17 cellular contexts compared by ENCODE assay signal in genomic region chr3:195591852-195592251, GRCh38. TPM values are rescaled to one million over a fixed set of nuclear protein-coding genes. Genes with fewer than 3 reads are reported as not detected.
"Had no signal": no experiment of that assay in that cellular context is flagged by ENCODE, and none has a peak within 500 bp of the region (broad histone marks: within the 10 kb centered on the region; RNA-seq: fewer than 3 reads in every experiment).

No MANE protein-coding gene starts in this region.

- ATAC-seq: activated CD8-positive, alpha-beta T cell treated with anti-CD3 and anti-CD28 coated beads, Interleukin-2, amount 10 ng/mL, durations not matched to agents 7 days and 5 days had no signal

- DNase-seq: activated CD4-positive, alpha-beta T cell treated with anti-CD3 and anti-CD28 coated beads for 1 hour; activated CD4-positive, alpha-beta T cell treated with anti-CD3 and anti-CD28 coated beads, Interleukin-2, amount 50 U/mL, for 1 hour; activated CD8-positive, alpha-beta T cell treated with anti-CD3 and anti-CD28 coated beads, Interleukin-2, amount 10 ng/mL, durations not matched to agents 7 days and 5 days; activated naive CD4-positive, alpha-beta T cell; activated T-cell treated with anti-CD3 and anti-CD28 coated beads, Interleukin-2, amount 50 U/mL, for 24 hours; cortex of kidney; endodermal cell; hypothalamus; mesenchymal stem cell; naive B cell; nucleus accumbens; spleen; stimulated activated CD4-positive, alpha-beta T cell treated with anti-CD3 and anti-CD28 coated beads, Interleukin-4, amount 100 ng/mL, for 1 hour; stimulated activated naive CD4-positive, alpha-beta T cell treated with Interleukin-2 at 50 U/mL for 16 hours; T-helper 9 cell had no signal

- H3K27ac ChIP-seq: spleen had no signal

- H3K36me3 ChIP-seq: spleen had no signal

- H3K4me3 ChIP-seq: spleen had no signal

RNA-seq across cellular contexts. Expression of gene APOD, which starts 8.1 kb away (rescaled TPM):
- total RNA-seq: activated CD8-positive, alpha-beta T cell treated with anti-CD3 and anti-CD28 coated beads, Interleukin-2, amount 10 ng/mL, durations not matched to agents 7 days and 5 days; endodermal cell; renal cortical epithelial cell had no signal
- polyA plus RNA-seq: neural cell had no signal
